In the genomic region with DNA sequence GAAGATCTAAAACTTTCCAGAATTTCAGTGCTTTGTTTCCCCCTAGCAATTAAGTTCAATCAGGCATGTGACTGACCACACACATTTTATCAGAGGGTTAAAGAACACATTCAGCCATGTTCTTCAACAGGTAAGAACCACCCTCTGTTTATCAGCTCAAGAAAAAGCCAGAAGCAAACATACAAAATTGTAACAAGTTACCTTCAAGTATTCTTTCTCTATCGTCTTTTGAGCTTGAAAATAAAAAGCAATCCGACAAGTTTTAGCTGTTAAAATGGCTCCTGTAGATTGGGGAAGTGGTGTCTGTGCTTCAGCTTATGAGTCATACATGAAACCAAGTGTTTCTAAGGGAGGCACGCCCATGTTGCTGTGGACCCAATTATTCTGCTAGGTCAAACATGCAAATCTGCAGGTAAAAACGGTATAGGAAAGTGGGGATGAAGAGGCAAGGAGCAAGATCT, we compare ENCODE assay signal across 8 cellular contexts. TPM values are rescaled to one million over a fixed set of nuclear protein-coding genes. Genes with fewer than 3 reads are reported as not detected.
DNase-seq lines count a peak whose midpoint lies in the region; ATAC-seq and TF ChIP-seq lines count a peak whose summit lies in the region.

A gene (minus strand): TSS at position 290 of the 461 bp plus-strand sequence. CDS start 37,262 bp downstream, outside the sequence.

- H3K4me3 ChIP-seq in CD4-positive, alpha-beta memory T cell (ENCODE audit: low read length in 2 of 2), result peak within 1 kb of the TSS; percentile 65 to 72
- H3K4me3 ChIP-seq in OCI-LY7 (ENCODE audit: low read depth, low read length, poor library complexity, severe bottlenecking) (peak within 1 kb of the TSS; percentile 84), fibroblast of pulmonary artery (replicated peaks; ENCODE audit: low read depth, low read length) (peak within 1 kb of the TSS; percentile 3), BE2C (ENCODE audit: low read depth, low read length) (no peak within 1 kb of the TSS)

- peak; percentile 74 to 89 (median 80) for DNase-seq in CD4-positive, alpha-beta memory T cell
- DNase-seq in OCI-LY7 (ENCODE audit: low spot score), result peak; percentile 95
- DNase-seq in activated T-cell treated with anti-CD3 and anti-CD28 coated beads, Interleukin-2, amount 50 U/mL, for 4 hours, result peak; percentile 38
- DNase-seq in fibroblast of pulmonary artery (ENCODE audit: low read depth), result peak; percentile 59
- DNase-seq in osteocyte (ENCODE audit: extremely low spot score, unreplicated experiment), result no peak
- DNase-seq in BE2C, result no peak

- ATAC-seq in HG03196 (IDR thresholded peaks at IDR 0.05; ENCODE audit: unreplicated experiment), result peak; percentile 85
- ATAC-seq in activated T-cell treated with anti-CD3 and anti-CD28 coated beads, Interleukin-2, amount 50 U/mL, for 4 hours, result peak; percentile 86 to 91

- no peaks in the 10 kb centered on the region for H3K27me3 ChIP-seq in CD4-positive, alpha-beta memory T cell (ENCODE audit: insufficient read depth, low read length)
- no peaks in the 10 kb centered on the region for H3K27me3 ChIP-seq in BE2C

- peak within 1 kb of the TSS; percentile 24; the same call in 1 of the 2 replicates for H2AFZ ChIP-seq in OCI-LY7 (ENCODE audit: low read length)

- POLR2A ChIA-PET in CD4-positive, alpha-beta memory T cell (lab: Charles Lee; ENCODE audit: partially characterized antibody), result interaction anchor here (0.5 to 11.2 kb wide), 18 partner anchors 9 to 1982 kb away, joined by 3 to 226 read pairs (median 11); a partner anchor contains a TSS
- POLR2A ChIA-PET in OCI-LY7 (lab: Charles Lee), result interaction anchor here (0.6 to 8.5 kb wide), 23 partner anchors 10 to 483 kb away, joined by 3 to 152 read pairs (median 6); a partner anchor contains a TSS

- no TSS peak for BruUV-seq in OCI-LY7 (replicated peaks; lab: Mats Ljungman, UMichigan)

- peaks cover 0 to 2% (median 0%) of the 10 kb centered on the region in 8 donors for H3K9me3 Mint-ChIP-seq in CD4-positive, alpha-beta memory T cell
- no peaks in the 10 kb centered on the region for H3K9me3 Mint-ChIP-seq in activated T-cell treated with anti-CD3 and anti-CD28 coated beads, Interleukin-2, amount 50 U/mL, for 4 hours
- H3K9me3 Mint-ChIP-seq in osteocyte (ENCODE audit: unreplicated experiment), result peaks cover 3% of the 10 kb centered on the region

- H3K4me2 ChIP-seq in OCI-LY7 (ENCODE audit: low read length), result peak within 1 kb of the TSS; percentile 78

- H3K4me1 Mint-ChIP-seq in CD4-positive, alpha-beta memory T cell, result peaks cover 26 to 39% (median 33%) of the 10 kb centered on the region in 4 donors
- peaks cover 41% of the 10 kb centered on the region for H3K4me1 Mint-ChIP-seq in activated T-cell treated with anti-CD3 and anti-CD28 coated beads, Interleukin-2, amount 50 U/mL, for 4 hours (ENCODE audit: low read depth)
- H3K4me1 Mint-ChIP-seq in osteocyte (ENCODE audit: unreplicated experiment), result peaks cover 30% of the 10 kb centered on the region

- H3K4me1 ChIP-seq in CD4-positive, alpha-beta memory T cell (ENCODE audit: insufficient read depth, low read length), result peaks cover 34% of the 10 kb centered on the region
- H3K4me1 ChIP-seq in OCI-LY7 (ENCODE audit: insufficient read depth, low read length, poor library complexity, severe bottlenecking), result peaks cover 49% of the 10 kb centered on the region
- H3K4me1 ChIP-seq in BE2C, result peaks cover 5% of the 10 kb centered on the region; the same call in 1 of the 2 replicates

- H3K36me3 ChIP-seq in CD4-positive, alpha-beta memory T cell (ENCODE audit: insufficient read depth, low read length), result no peaks in the 10 kb centered on the region
- H3K36me3 ChIP-seq in OCI-LY7 (ENCODE audit: insufficient read depth, low read length) (peaks cover 49% of the 10 kb centered on the region), BE2C (no peaks in the 10 kb centered on the region)

- CTCF ChIA-PET in CD4-positive, alpha-beta memory T cell (lab: Charles Lee; ENCODE audit: partially characterized antibody), result interaction anchor here (0.8 to 6.5 kb wide), 12 partner anchors 8 to 98 kb away, joined by 3 to 48 read pairs (median 6); a partner anchor contains a TSS
- CTCF ChIA-PET in OCI-LY7 (lab: Charles Lee; ENCODE audit: unreplicated experiment), result interaction anchor here (1.1 to 1.6 kb wide), 2 partner anchors 16 to 31 kb away, joined by 3 to 4 read pairs; no protein-coding TSS in a partner anchor

- peak within 1 kb of the TSS; percentile 90 to 99 (median 96) for H3K27ac Mint-ChIP-seq in CD4-positive, alpha-beta memory T cell
- peak within 1 kb of the TSS; percentile 87 for H3K27ac Mint-ChIP-seq in osteocyte (ENCODE audit: unreplicated experiment)

- no peaks in the 10 kb centered on the region for H3K27me3 Mint-ChIP-seq in CD4-positive, alpha-beta memory T cell
- no peaks in the 10 kb centered on the region for H3K27me3 Mint-ChIP-seq in activated T-cell treated with anti-CD3 and anti-CD28 coated beads, Interleukin-2, amount 50 U/mL, for 4 hours (ENCODE audit: low read depth)
- H3K27me3 Mint-ChIP-seq in osteocyte (ENCODE audit: unreplicated experiment), result no peaks in the 10 kb centered on the region

- peaks cover 7% of the 10 kb centered on the region; the same call in 1 of the 2 replicates for H4K20me1 ChIP-seq in OCI-LY7 (ENCODE audit: insufficient read depth, low read length)

- H3K79me2 ChIP-seq in OCI-LY7 (ENCODE audit: insufficient read depth, low read depth, low read length), result peaks cover 100% of the 10 kb centered on the region

- H3K9me2 ChIP-seq in OCI-LY7 (ENCODE audit: insufficient read depth, low read length), result no peaks in the 10 kb centered on the region

- intact Hi-C loops in CD4-positive, alpha-beta memory T cell (cut with micrococcal nuclease), result loop anchor here (1.0 to 2.0 kb wide), 2 partner anchors 42 to 98 kb away; a partner anchor contains a TSS
- intact Hi-C loops in OCI-LY7 (cut with micrococcal nuclease; ENCODE audit: unreplicated experiment), result loop anchor here (1.0 kb wide), 1 partner anchor 41 kb away; no protein-coding TSS in a partner anchor

- H3K9me3 ChIP-seq in CD4-positive, alpha-beta memory T cell (ENCODE audit: control insufficient read depth in 1 of 2, low read length in 2 of 2), result no peaks in the 10 kb centered on the region
- H3K9me3 ChIP-seq in OCI-LY7 (ENCODE audit: low read length) (no peaks in the 10 kb centered on the region; the same call in 1 of the 2 replicates), BE2C (no peaks in the 10 kb centered on the region)

- TF ChIP-seq POLR2A in GM19099 (IDR thresholded peaks at IDR 0.05; ENCODE audit: extremely low read depth, insufficient read length, low read depth), result peak; percentile 74

- H3K36me3 Mint-ChIP-seq in CD4-positive, alpha-beta memory T cell, result peaks cover 0 to 16% of the 10 kb centered on the region in 2 donors
- H3K36me3 Mint-ChIP-seq in activated T-cell treated with anti-CD3 and anti-CD28 coated beads, Interleukin-2, amount 50 U/mL, for 4 hours (ENCODE audit: insufficient read depth), result peaks cover 5% of the 10 kb centered on the region
- H3K36me3 Mint-ChIP-seq in osteocyte (ENCODE audit: unreplicated experiment), result peaks cover 4% of the 10 kb centered on the region

- H3K4me3 Mint-ChIP-seq in CD4-positive, alpha-beta memory T cell, result peak within 1 kb of the TSS; percentile 83 to 98 (median 95)
- H3K4me3 Mint-ChIP-seq in activated T-cell treated with anti-CD3 and anti-CD28 coated beads, Interleukin-2, amount 50 U/mL, for 4 hours, result peak within 1 kb of the TSS; percentile 94
- peak within 1 kb of the TSS; percentile 52 for H3K4me3 Mint-ChIP-seq in osteocyte (ENCODE audit: unreplicated experiment)

- H3K27ac ChIP-seq in CD4-positive, alpha-beta memory T cell (ENCODE audit: low read depth, low read length), result peak within 1 kb of the TSS; percentile 85
- peak within 1 kb of the TSS; percentile 94 for H3K27ac ChIP-seq in OCI-LY7 (ENCODE audit: low read depth, low read length, poor library complexity, severe bottlenecking)

- TF ChIP-seq CTCF in OCI-LY7 (conservative IDR thresholded peaks at IDR 0.05; ENCODE audit: low read length) (no peak), fibroblast of pulmonary artery (IDR thresholded peaks at IDR 0.05; ENCODE audit: low read length, missing control alignments) (no peak), osteocyte (IDR thresholded peaks at IDR 0.05) (no peak), BE2C (IDR thresholded peaks at IDR 0.05; ENCODE audit: low read depth, low read length) (no peak)

RNA-seq across cellular contexts. Expression of the gene that starts here (rescaled TPM):
- total RNA-seq in CD4-positive, alpha-beta memory T cell, result 100 to 1,000 TPM; 188 to 192 TPM
- 100 to 1,000 TPM; 136 to 149 TPM for polyA plus RNA-seq in CD4-positive, alpha-beta memory T cell
- 106 and 111 TPM in 2 replicates for total RNA-seq in OCI-LY7 (2014; rRNA removed; shearing (Covaris generic))
- 248 and 276 TPM in 2 replicates for total RNA-seq in OCI-LY7 (2022)
- total RNA-seq in activated T-cell treated with anti-CD3 and anti-CD28 coated beads, Interleukin-2, amount 50 U/mL, for 4 hours, result 10 to 100 TPM; 49.0 to 56.6 (median 55.9) TPM
- 52.6 and 56.8 TPM in 2 replicates for total RNA-seq in osteocyte
- polyA plus RNA-seq in BE2C (2012; ENCODE audit: insufficient read depth, insufficient read length, low read depth), result 2.7 TPM

Comparison
In these comparisons a context has a peak if more than half of its experiments do, and no peak if none do; other contexts are left out.
1. DNase-seq: peak in CD4-positive, alpha-beta memory T cell (5 of 5), OCI-LY7 (single experiment), activated T-cell treated with anti-CD3 and anti-CD28 coated beads, Interleukin-2, amount 50 U/mL, for 4 hours (single experiment) and fibroblast of pulmonary artery (single experiment); none in osteocyte (single experiment) and BE2C (single experiment).
2. Peak in every context shown above with its lines, with median percentiles within 50 percentile points of each other: H3K4me3 Mint-ChIP-seq.